In the genomic region with DNA sequence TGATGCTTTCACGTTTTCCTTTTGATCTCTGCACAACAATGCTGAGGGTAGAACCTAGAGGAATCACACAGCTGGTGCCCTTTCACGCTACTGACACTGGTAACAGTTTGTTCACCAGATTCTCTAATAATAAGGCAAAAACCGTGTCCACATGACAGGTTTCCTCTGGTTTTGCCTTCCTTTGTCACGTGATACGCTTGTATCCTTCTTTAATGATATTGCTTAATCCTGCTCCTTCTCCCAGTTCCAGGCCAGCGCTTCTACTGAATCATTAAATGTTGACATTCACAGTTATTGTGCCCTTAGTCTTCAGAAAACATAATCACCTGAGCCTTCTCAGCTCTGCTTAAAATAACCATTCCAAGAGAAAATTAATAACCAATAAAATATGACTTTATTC, we compare ENCODE assay signal across 29 cellular contexts.
"Had no signal": no experiment of that assay in that cellular context is flagged by ENCODE, and none has a peak within 500 bp of the region (broad histone marks: within the 10 kb centered on the region; RNA-seq: fewer than 3 reads in every experiment).

No MANE protein-coding gene starts in this region.

- H3K4me1 Mint-ChIP-seq: naive thymus-derived CD4-positive, alpha-beta T cell; nephron; stimulated activated naive CD8-positive, alpha-beta T cell treated with anti-CD3 and anti-CD28 coated beads, Interleukin-15, amount 100 ng/mL, for 72 hours had no signal

- H3K27ac ChIP-seq: colonic mucosa, esophagus muscularis mucosa, foreskin keratinocyte, gastroesophageal sphincter, heart left ventricle, hepatocyte, left lung, neutrophil, parathyroid adenoma, thyroid gland, vagina had no signal

- H3K79me2 ChIP-seq: hepatocyte, parathyroid adenoma had no signal

- ATAC-seq: foreskin keratinocyte; gastroesophageal sphincter; heart left ventricle; left lung; naive thymus-derived CD4-positive, alpha-beta T cell; sciatic nerve; stimulated activated naive CD8-positive, alpha-beta T cell treated with anti-CD3 and anti-CD28 coated beads, Interleukin-15, amount 100 ng/mL, for 72 hours had no signal

- FAIRE-seq: kidney had no signal

- H3K27ac Mint-ChIP-seq: dendritic cell treated with granulocyte-macrophage colony-stimulating factor and Interleukin-4, amounts not matched to agents 40 ng/mL and 50 ng/mL, for 4 days; endodermal cell; naive thymus-derived CD4-positive, alpha-beta T cell; nephron; progenitor cell of endocrine pancreas; stimulated activated naive CD8-positive, alpha-beta T cell treated with anti-CD3 and anti-CD28 coated beads, Interleukin-15, amount 100 ng/mL, for 72 hours had no signal

- H3K9ac ChIP-seq: parathyroid adenoma had no signal

- H3K4me1 ChIP-seq: colonic mucosa, esophagus muscularis mucosa, foreskin keratinocyte, gastroesophageal sphincter, heart left ventricle, left lung, parathyroid adenoma, thyroid gland, vagina had no signal

- H3K4me3 ChIP-seq: colonic mucosa, esophagus muscularis mucosa, gastroesophageal sphincter, heart left ventricle, hepatocyte, left lung, smooth muscle cell, thyroid gland, vagina had no signal

- H3K27me3 ChIP-seq: colonic mucosa, esophagus muscularis mucosa, foreskin keratinocyte, gastroesophageal sphincter, heart left ventricle, hepatocyte, left lung, neutrophil, thyroid gland, vagina had no signal

- H3K9me3 Mint-ChIP-seq: endodermal cell, nephron had no signal

- H3K4me2 ChIP-seq: hepatocyte, smooth muscle cell had no signal

- DNase-seq: colonic mucosa; effector CD8-positive, alpha-beta T cell; endodermal cell; foreskin keratinocyte; heart left ventricle; kidney; left lung; mesendoderm; midbrain; naive thymus-derived CD4-positive, alpha-beta T cell; stimulated activated CD4-positive, alpha-beta T cell treated with anti-CD3 and anti-CD28 coated beads, Interleukin-12 subunit alpha, Interleukin-12 subunit beta, amount 100 ng/mL, for 4 hours; stimulated activated CD4-positive, alpha-beta T cell treated with anti-CD3 and anti-CD28 coated beads, Interleukin-1b, Interleukin-23, amount 100 ng/mL, for 48 hours; stimulated activated CD4-positive, alpha-beta T cell treated with anti-CD3 and anti-CD28 coated beads, Interleukin-4, amount 100 ng/mL, for 1 hour; stimulated activated CD8-positive, alpha-beta memory T cell treated with anti-CD3 and anti-CD28 coated beads, Interleukin-4, amount 100 ng/mL, for 48 hours; stimulated activated naive CD4-positive, alpha-beta T cell; stimulated activated naive CD8-positive, alpha-beta T cell treated with anti-CD3 and anti-CD28 coated beads, Interleukin-15, amount 100 ng/mL, for 72 hours; thyroid gland; trophoblast cell had no signal

- H3K9me3 ChIP-seq: colonic mucosa, esophagus muscularis mucosa, gastroesophageal sphincter, heart left ventricle, left lung, neutrophil, thyroid gland, vagina had no signal

- H2AFZ ChIP-seq: hepatocyte, parathyroid adenoma had no signal

- H3K36me3 ChIP-seq: colonic mucosa, esophagus muscularis mucosa, gastroesophageal sphincter, heart left ventricle, left lung, neutrophil, thyroid gland, vagina had no signal

- H3K36me3 Mint-ChIP-seq: naive thymus-derived CD4-positive, alpha-beta T cell had no signal

- H3K4me3 Mint-ChIP-seq: dendritic cell treated with granulocyte-macrophage colony-stimulating factor and Interleukin-4, amounts not matched to agents 40 ng/mL and 50 ng/mL, for 4 days; endodermal cell; naive thymus-derived CD4-positive, alpha-beta T cell; nephron; stimulated activated naive CD8-positive, alpha-beta T cell treated with anti-CD3 and anti-CD28 coated beads, Interleukin-15, amount 100 ng/mL, for 72 hours had no signal

- H3K27me3 Mint-ChIP-seq: dendritic cell treated with granulocyte-macrophage colony-stimulating factor and Interleukin-4, amounts not matched to agents 40 ng/mL and 50 ng/mL, for 4 days; naive thymus-derived CD4-positive, alpha-beta T cell; progenitor cell of endocrine pancreas; stimulated activated naive CD8-positive, alpha-beta T cell treated with anti-CD3 and anti-CD28 coated beads, Interleukin-15, amount 100 ng/mL, for 72 hours had no signal
